16 cellular contexts compared by ENCODE assay signal in the genomic region with DNA sequence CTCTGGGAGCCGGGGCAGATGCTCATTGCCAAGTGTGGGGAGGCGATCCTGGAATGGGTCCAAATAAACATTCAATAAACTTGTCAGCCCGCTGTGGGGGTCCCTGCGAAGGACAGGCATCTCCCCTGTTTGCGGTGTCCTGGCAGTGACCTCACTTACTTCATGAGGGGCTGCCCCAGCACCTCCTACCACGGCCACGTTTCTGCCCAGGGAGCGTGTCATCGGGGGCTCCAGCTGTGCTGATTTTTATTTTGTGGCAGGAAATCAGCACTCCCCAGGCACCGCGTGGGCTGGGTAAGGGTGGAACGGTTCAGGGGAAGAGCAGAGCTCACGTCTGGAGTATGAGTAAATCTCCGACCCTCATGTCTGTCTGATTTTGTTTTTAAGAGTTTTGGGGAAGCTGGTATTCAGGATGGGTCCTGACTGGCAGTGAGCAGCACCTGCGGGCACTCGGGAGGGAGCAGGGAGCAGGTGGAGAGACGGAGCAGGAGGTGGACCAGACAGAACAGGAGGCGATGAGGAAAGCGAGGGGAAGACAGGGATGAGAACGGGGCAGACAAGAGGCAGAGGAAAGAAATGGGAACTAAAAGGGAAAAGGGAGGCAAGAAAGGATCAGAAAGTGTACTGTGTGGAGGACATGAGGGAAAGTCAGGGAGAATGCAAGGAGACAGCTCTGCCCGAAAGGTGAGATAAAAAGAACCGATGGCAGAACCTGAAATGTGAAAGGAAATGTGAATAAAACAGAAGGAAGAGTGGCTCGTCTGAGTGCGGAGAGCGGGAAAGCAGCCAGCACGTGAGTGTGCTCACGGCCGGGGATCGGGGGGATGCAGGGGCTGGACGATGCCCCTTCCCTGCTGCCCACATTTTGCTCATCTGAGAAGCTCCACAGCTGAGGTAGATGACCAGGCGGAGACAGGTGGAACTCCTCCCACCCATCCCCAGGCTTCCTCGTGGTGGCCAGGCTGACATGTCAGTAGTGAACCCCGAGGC.
"Had no signal": no experiment of that assay in that cellular context is flagged by ENCODE, and none has a peak within 500 bp of the region (broad histone marks: within the 10 kb centered on the region; RNA-seq: fewer than 3 reads in every experiment).

No MANE protein-coding gene starts in this region.

- H3K4me2 ChIP-seq: smooth muscle cell had no signal

- H3K36me3 Mint-ChIP-seq: activated CD4-positive, alpha-beta memory T cell treated with anti-CD3 and anti-CD28 coated beads for 36 hours; activated naive CD8-positive, alpha-beta T cell; brain; naive thymus-derived CD4-positive, alpha-beta T cell; stimulated activated effector memory CD8-positive, alpha-beta T cell treated with anti-CD3 and anti-CD28 coated beads, Interleukin-12 subunit alpha, Interleukin-12 subunit beta, amount 100 ng/mL, for 72 hours had no signal

- H3K4me1 ChIP-seq: lower lobe of right lung had no signal

- H3K4me3 ChIP-seq: lower lobe of right lung, smooth muscle cell, tibial artery had no signal

- H3K4me1 Mint-ChIP-seq: naive thymus-derived CD4-positive, alpha-beta T cell; stimulated activated effector memory CD8-positive, alpha-beta T cell treated with anti-CD3 and anti-CD28 coated beads, Interleukin-12 subunit alpha, Interleukin-12 subunit beta, amount 100 ng/mL, for 72 hours had no signal

- ATAC-seq: activated T-cell treated with anti-CD3 and anti-CD28 coated beads, Interleukin-2, amount 50 U/mL, for 4 hours; naive thymus-derived CD4-positive, alpha-beta T cell; stimulated activated effector memory CD8-positive, alpha-beta T cell treated with anti-CD3 and anti-CD28 coated beads, Interleukin-12 subunit alpha, Interleukin-12 subunit beta, amount 100 ng/mL, for 72 hours had no signal

- H3K27ac ChIP-seq: lower lobe of right lung, neutrophil, tibial artery had no signal

- H3K9me3 Mint-ChIP-seq: activated CD4-positive, alpha-beta memory T cell treated with anti-CD3 and anti-CD28 coated beads for 36 hours; activated T-cell treated with anti-CD3 and anti-CD28 coated beads, Interleukin-2, amount 50 U/mL, for 4 hours; brain; endodermal cell; stimulated activated effector memory CD8-positive, alpha-beta T cell treated with anti-CD3 and anti-CD28 coated beads, Interleukin-12 subunit alpha, Interleukin-12 subunit beta, amount 100 ng/mL, for 72 hours had no signal

- H3K9me3 ChIP-seq: lower lobe of right lung, neutrophil, tibial artery had no signal

- H3K36me3 ChIP-seq: lower lobe of right lung, neutrophil, tibial artery had no signal

- H3K27me3 ChIP-seq: neutrophil had no signal

- DNase-seq: activated CD4-positive, alpha-beta memory T cell treated with anti-CD3 and anti-CD28 coated beads for 36 hours; activated CD4-positive, alpha-beta T cell treated with anti-CD3 and anti-CD28 coated beads for 1 hour; activated effector memory CD4-positive, alpha-beta T cell treated with anti-CD3 and anti-CD28 coated beads, Interleukin-2, amount 50 U/mL, for 16 hours; activated T-cell treated with anti-CD3 and anti-CD28 coated beads, Interleukin-2, amount 50 U/mL, for 4 hours; endodermal cell; erythroblast; lower lobe of right lung; naive thymus-derived CD4-positive, alpha-beta T cell; retina; T-helper 9 cell; tibial artery had no signal

- H3K27ac Mint-ChIP-seq: activated CD4-positive, alpha-beta memory T cell treated with anti-CD3 and anti-CD28 coated beads for 36 hours; activated naive CD8-positive, alpha-beta T cell; endodermal cell; naive thymus-derived CD4-positive, alpha-beta T cell; stimulated activated effector memory CD8-positive, alpha-beta T cell treated with anti-CD3 and anti-CD28 coated beads, Interleukin-12 subunit alpha, Interleukin-12 subunit beta, amount 100 ng/mL, for 72 hours had no signal

- H3K4me3 Mint-ChIP-seq: activated CD4-positive, alpha-beta memory T cell treated with anti-CD3 and anti-CD28 coated beads for 36 hours; activated naive CD8-positive, alpha-beta T cell; activated T-cell treated with anti-CD3 and anti-CD28 coated beads, Interleukin-2, amount 50 U/mL, for 4 hours; brain; endodermal cell; naive thymus-derived CD4-positive, alpha-beta T cell; stimulated activated effector memory CD8-positive, alpha-beta T cell treated with anti-CD3 and anti-CD28 coated beads, Interleukin-12 subunit alpha, Interleukin-12 subunit beta, amount 100 ng/mL, for 72 hours had no signal
